ENCODE assay signal across 1 cellular context in the genomic region with DNA sequence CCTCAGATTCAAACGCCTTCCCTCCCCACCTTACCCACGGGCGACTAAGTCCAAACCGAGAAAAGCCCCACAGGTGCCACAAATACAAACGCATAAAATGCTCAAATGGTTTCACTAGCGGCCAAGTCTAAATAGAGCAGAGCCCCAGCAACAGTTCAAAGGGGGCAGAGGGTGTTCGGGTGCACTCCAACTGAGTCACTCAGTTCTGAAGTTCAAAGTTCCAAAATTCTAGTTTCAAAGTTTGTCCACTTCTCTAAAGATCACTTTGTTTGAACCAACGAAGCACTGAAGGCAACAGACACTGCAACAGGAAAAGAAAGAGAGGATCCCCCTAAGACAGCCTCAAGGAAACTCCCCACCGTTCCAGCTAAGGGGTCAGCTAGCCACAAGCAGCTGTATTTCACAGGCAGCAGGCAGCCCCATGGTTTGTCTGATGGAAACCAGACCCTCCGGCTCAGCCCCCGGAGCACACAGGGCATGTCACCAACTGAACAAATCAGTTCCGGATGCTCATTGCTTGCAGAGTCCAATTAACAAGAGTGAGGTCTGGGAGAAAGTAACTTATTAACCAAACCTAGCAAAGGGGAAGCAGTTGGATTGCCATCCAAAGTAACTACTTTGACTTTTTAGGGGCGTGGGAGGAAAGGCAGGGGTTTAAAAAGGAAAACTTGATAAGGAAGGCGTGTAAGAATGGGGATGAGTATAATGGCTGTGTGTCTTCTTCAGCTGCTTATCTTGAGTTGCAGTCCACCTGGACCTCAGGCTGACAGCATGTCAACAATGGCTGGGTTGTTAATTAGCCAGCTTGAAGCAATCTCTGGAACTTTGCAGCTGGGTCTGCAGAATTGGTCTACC.
TF ChIP-seq lines count a peak whose summit lies in the region.

No MANE protein-coding gene starts in this region.

TF ChIP-seq in HepG2, 621 proteins besides CTCF, POLR2A, EP300 and RAD21 (continued from another document and continues in another):
- TF ChIP-seq, protein P1, sequence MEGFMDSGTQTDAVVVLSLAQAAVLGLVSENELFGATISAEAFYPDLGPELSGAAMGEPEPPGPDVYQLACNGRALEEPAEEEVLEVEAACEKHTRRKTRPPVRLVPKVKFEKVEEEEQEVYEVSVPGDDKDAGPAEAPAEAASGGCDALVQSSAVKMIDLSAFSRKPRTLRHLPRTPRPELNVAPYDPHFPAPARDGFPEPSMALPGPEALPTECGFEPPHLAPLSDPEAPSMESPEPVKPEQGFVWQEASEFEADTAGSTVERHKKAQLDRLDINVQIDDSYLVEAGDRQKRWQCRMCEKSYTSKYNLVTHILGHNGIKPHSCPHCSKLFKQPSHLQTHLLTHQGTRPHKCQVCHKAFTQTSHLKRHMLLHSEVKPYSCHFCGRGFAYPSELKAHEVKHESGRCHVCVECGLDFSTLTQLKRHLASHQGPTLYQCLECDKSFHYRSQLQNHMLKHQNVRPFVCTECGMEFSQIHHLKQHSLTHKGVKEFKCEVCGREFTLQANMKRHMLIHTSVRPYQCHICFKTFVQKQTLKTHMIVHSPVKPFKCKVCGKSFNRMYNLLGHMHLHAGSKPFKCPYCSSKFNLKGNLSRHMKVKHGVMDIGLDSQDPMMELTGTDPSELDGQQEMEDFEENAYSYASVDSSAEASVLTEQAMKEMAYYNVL (CRISPR knock-in tag; IDR thresholded peaks at IDR 0.05; ENCODE audit: borderline replicate concordance) = peak; percentile 97
- no peak for TF ChIP-seq AGO2 (optimal IDR thresholded peaks at IDR 0.05; ENCODE audit: low read depth, low read length)
- no peak for TF ChIP-seq ZFP82 (CRISPR knock-in tag; IDR thresholded peaks at IDR 0.05; ENCODE audit: borderline replicate concordance)
- no peak for TF ChIP-seq ZNF616 (CRISPR knock-in tag; IDR thresholded peaks at IDR 0.05; ENCODE audit: low read depth)
- 0 out of 2 replicates have a peak, but pooled peaks have one; percentile 18 for TF ChIP-seq ZNF263 (CRISPR knock-in tag; IDR thresholded peaks at IDR 0.05)
- TF ChIP-seq, protein P2, sequence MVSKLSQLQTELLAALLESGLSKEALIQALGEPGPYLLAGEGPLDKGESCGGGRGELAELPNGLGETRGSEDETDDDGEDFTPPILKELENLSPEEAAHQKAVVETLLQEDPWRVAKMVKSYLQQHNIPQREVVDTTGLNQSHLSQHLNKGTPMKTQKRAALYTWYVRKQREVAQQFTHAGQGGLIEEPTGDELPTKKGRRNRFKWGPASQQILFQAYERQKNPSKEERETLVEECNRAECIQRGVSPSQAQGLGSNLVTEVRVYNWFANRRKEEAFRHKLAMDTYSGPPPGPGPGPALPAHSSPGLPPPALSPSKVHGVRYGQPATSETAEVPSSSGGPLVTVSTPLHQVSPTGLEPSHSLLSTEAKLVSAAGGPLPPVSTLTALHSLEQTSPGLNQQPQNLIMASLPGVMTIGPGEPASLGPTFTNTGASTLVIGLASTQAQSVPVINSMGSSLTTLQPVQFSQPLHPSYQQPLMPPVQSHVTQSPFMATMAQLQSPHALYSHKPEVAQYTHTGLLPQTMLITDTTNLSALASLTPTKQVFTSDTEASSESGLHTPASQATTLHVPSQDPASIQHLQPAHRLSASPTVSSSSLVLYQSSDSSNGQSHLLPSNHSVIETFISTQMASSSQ (IDR thresholded peaks at IDR 0.05; ENCODE audit: low read depth) = peak; percentile 99
- TF ChIP-seq, protein P2 (CRISPR knock-in tag; IDR thresholded peaks at IDR 0.05; ENCODE audit: borderline replicate concordance) = peak; percentile 99
- TF ChIP-seq ELF1 (CRISPR knock-in tag; IDR thresholded peaks at IDR 0.05) = peak; percentile 55
- TF ChIP-seq RARA (CRISPR knock-in tag; IDR thresholded peaks at IDR 0.05) = peak; percentile 27
- peak; percentile 73 for TF ChIP-seq TEAD3 (CRISPR knock-in tag; optimal IDR thresholded peaks at IDR 0.05; ENCODE audit: borderline replicate concordance)
- TF ChIP-seq ZNF235 (CRISPR knock-in tag; IDR thresholded peaks at IDR 0.05; ENCODE audit: borderline replicate concordance) = no peak
- no peak for TF ChIP-seq ZNF773 (CRISPR knock-in tag; IDR thresholded peaks at IDR 0.05; ENCODE audit: borderline replicate concordance)
- TF ChIP-seq CBFB (CRISPR knock-in tag; IDR thresholded peaks at IDR 0.05) = peak; percentile 58
- no peak for TF ChIP-seq RAD51 (IDR thresholded peaks at IDR 0.05; ENCODE audit: borderline replicate concordance)
- TF ChIP-seq HHEX (CRISPR knock-in tag; IDR thresholded peaks at IDR 0.05) = peak; percentile 49; the same call in 1 of the 2 replicates
- TF ChIP-seq, protein P3, sequence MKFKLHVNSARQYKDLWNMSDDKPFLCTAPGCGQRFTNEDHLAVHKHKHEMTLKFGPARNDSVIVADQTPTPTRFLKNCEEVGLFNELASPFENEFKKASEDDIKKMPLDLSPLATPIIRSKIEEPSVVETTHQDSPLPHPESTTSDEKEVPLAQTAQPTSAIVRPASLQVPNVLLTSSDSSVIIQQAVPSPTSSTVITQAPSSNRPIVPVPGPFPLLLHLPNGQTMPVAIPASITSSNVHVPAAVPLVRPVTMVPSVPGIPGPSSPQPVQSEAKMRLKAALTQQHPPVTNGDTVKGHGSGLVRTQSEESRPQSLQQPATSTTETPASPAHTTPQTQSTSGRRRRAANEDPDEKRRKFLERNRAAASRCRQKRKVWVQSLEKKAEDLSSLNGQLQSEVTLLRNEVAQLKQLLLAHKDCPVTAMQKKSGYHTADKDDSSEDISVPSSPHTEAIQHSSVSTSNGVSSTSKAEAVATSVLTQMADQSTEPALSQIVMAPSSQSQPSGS (CRISPR knock-in tag; IDR thresholded peaks at IDR 0.05) = peak; percentile 75
- TF ChIP-seq, protein P4, sequence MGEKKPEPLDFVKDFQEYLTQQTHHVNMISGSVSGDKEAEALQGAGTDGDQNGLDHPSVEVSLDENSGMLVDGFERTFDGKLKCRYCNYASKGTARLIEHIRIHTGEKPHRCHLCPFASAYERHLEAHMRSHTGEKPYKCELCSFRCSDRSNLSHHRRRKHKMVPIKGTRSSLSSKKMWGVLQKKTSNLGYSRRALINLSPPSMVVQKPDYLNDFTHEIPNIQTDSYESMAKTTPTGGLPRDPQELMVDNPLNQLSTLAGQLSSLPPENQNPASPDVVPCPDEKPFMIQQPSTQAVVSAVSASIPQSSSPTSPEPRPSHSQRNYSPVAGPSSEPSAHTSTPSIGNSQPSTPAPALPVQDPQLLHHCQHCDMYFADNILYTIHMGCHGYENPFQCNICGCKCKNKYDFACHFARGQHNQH (CRISPR knock-in tag; IDR thresholded peaks at IDR 0.05) = peak; percentile 65
- TF ChIP-seq ZNF264 (CRISPR knock-in tag; IDR thresholded peaks at IDR 0.05) = no peak
- TF ChIP-seq GATAD1 (CRISPR knock-in tag; IDR thresholded peaks at IDR 0.05) = peak; percentile 44
- TF ChIP-seq ZBTB38 (CRISPR knock-in tag; IDR thresholded peaks at IDR 0.05) = no peak
- TF ChIP-seq, protein P5, sequence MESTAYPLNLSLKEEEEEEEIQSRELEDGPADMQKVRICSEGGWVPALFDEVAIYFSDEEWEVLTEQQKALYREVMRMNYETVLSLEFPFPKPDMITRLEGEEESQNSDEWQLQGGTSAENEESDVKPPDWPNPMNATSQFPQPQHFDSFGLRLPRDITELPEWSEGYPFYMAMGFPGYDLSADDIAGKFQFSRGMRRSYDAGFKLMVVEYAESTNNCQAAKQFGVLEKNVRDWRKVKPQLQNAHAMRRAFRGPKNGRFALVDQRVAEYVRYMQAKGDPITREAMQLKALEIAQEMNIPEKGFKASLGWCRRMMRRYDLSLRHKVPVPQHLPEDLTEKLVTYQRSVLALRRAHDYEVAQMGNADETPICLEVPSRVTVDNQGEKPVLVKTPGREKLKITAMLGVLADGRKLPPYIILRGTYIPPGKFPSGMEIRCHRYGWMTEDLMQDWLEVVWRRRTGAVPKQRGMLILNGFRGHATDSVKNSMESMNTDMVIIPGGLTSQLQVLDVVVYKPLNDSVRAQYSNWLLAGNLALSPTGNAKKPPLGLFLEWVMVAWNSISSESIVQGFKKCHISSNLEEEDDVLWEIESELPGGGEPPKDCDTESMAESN (CRISPR knock-in tag; conservative IDR thresholded peaks at IDR 0.05) = 0 out of 2 replicates have a peak, but pooled peaks have one; percentile 33
- peak; percentile 83 for TF ChIP-seq ZNF644 (CRISPR knock-in tag; IDR thresholded peaks at IDR 0.05; ENCODE audit: low read depth)
- peak; percentile 67 for TF ChIP-seq MED8 (CRISPR knock-in tag; IDR thresholded peaks at IDR 0.05; ENCODE audit: insufficient replicate concordance)
- TF ChIP-seq, protein P6, sequence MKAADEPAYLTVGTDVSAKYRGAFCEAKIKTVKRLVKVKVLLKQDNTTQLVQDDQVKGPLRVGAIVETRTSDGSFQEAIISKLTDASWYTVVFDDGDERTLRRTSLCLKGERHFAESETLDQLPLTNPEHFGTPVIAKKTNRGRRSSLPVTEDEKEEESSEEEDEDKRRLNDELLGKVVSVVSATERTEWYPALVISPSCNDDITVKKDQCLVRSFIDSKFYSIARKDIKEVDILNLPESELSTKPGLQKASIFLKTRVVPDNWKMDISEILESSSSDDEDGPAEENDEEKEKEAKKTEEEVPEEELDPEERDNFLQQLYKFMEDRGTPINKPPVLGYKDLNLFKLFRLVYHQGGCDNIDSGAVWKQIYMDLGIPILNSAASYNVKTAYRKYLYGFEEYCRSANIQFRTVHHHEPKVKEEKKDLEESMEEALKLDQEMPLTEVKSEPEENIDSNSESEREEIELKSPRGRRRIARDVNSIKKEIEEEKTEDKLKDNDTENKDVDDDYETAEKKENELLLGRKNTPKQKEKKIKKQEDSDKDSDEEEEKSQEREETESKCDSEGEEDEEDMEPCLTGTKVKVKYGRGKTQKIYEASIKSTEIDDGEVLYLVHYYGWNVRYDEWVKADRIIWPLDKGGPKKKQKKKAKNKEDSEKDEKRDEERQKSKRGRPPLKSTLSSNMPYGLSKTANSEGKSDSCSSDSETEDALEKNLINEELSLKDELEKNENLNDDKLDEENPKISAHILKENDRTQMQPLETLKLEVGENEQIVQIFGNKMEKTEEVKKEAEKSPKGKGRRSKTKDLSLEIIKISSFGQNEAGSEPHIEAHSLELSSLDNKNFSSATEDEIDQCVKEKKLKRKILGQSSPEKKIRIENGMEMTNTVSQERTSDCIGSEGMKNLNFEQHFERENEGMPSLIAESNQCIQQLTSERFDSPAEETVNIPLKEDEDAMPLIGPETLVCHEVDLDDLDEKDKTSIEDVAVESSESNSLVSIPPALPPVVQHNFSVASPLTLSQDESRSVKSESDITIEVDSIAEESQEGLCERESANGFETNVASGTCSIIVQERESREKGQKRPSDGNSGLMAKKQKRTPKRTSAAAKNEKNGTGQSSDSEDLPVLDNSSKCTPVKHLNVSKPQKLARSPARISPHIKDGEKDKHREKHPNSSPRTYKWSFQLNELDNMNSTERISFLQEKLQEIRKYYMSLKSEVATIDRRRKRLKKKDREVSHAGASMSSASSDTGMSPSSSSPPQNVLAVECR (CRISPR knock-in tag; IDR thresholded peaks at IDR 0.05; ENCODE audit: borderline replicate concordance) = peak; percentile 35; the same call in 1 of the 2 replicates
- TF ChIP-seq ZNF724P (CRISPR knock-in tag; IDR thresholded peaks at IDR 0.05; ENCODE audit: borderline replicate concordance) = no peak
- TF ChIP-seq NKX3-1 (CRISPR knock-in tag; IDR thresholded peaks at IDR 0.05) = no peak
- peak; percentile 18 for TF ChIP-seq ZEB1 (IDR thresholded peaks at IDR 0.05; ENCODE audit: insufficient replicate concordance, low read depth)
- peak; percentile 84 for TF ChIP-seq KDM6A (CRISPR knock-in tag; IDR thresholded peaks at IDR 0.05; ENCODE audit: low read depth)
- TF ChIP-seq, protein P7, sequence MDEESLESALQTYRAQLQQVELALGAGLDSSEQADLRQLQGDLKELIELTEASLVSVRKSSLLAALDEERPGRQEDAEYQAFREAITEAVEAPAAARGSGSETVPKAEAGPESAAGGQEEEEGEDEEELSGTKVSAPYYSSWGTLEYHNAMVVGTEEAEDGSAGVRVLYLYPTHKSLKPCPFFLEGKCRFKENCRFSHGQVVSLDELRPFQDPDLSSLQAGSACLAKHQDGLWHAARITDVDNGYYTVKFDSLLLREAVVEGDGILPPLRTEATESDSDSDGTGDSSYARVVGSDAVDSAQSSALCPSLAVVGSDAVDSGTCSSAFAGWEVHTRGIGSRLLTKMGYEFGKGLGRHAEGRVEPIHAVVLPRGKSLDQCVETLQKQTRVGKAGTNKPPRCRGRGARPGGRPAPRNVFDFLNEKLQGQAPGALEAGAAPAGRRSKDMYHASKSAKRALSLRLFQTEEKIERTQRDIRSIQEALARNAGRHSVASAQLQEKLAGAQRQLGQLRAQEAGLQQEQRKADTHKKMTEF (CRISPR knock-in tag; IDR thresholded peaks at IDR 0.05) = peak; percentile 86
- no peak for TF ChIP-seq GTF2F1 (IDR thresholded peaks at IDR 0.05; ENCODE audit: low read length)
